ENCODE assay signal across 8 cellular contexts in the genomic region with DNA sequence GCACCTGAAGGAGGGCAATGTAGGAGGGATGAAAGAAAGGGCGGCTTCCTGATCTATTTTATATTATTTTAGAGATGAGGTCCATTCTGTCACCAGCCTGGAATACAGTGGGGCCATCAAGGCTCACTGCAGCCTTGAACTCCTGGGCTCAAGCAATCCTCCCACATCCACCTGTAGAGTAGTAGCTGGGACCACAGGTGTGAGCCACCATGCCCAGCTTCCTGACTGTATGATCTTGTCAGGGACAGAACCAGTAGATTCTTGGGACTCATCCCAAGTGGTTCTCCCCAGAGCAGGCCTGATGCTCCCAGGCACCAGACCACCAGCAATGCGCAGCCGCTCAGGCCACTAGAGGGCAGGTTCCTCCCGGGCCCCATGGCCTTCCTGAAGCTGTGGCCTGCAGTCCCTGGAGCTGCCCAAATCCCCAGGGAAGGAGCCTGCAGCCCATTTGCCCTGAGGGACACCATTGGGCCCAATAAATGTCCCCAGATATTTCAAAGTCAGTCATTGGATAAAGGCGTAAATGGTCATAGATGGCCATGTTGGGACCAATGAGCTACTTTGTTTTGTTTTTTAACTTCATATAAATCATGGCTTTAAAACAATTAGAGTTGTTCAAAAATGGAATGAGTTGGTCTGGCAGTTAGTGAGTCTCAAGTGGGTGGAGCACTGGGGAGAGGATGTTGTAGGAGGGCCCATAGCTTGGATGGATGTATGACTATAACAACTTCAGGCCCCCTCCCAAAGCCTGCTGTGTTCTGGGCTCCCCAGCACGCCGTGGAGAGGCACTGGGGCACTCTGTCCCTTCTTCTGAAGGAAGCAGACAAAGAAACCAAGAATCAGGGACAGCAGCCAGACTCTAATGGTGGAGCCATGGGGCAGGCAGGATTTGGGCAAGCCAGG. TPM values are rescaled to one million over a fixed set of nuclear protein-coding genes. Genes with fewer than 3 reads are reported as not detected.
A peak's percentile ranks its signal among the peaks of the same experiment; 100 is the strongest.
DNase-seq lines count a peak whose midpoint lies in the region; ATAC-seq lines count a peak whose summit lies in the region.

No MANE protein-coding gene starts in this region.

- POLR2A ChIA-PET in activated CD4-positive, alpha-beta T cell treated with anti-CD3 and anti-CD28 coated beads for 36 hours (lab: Charles Lee) = no interaction called here
- POLR2A ChIA-PET in naive thymus-derived CD8-positive, alpha-beta T cell (lab: Charles Lee) = interaction anchor here (0.5 kb wide), 1 partner anchor 113 kb away, joined by 4 read pairs; no protein-coding TSS in a partner anchor

- no peak overlapping the region for H3K4me3 Mint-ChIP-seq in activated CD4-positive, alpha-beta T cell treated with anti-CD3 and anti-CD28 coated beads for 36 hours
- no peak overlapping the region for H3K4me3 Mint-ChIP-seq in naive thymus-derived CD8-positive, alpha-beta T cell

- DNase-seq in NOMO-1 (lab: John Stamatoyannopoulos, UW; ENCODE audit: unreplicated experiment in 2 of 2) (peak; percentile 4 to 19), NOMO-1 treated with DMSO at 0.1 percent for 48 hours (lab: John Stamatoyannopoulos, UW; ENCODE audit: unreplicated experiment) (no peak), NCI-H1105 (lab: John Stamatoyannopoulos, UW) (peak; percentile 33), NCI-H446 treated with DMSO at 0.1 percent for 48 hours (lab: John Stamatoyannopoulos, UW) (no peak)
- peak; percentile 71 for DNase-seq in activated CD4-positive, alpha-beta T cell treated with anti-CD3 and anti-CD28 coated beads for 36 hours
- peak in 7 of 10 donors; percentile 1 to 50 (median 13) for DNase-seq in naive thymus-derived CD8-positive, alpha-beta T cell

- no peaks in the 10 kb centered on the region for H3K4me1 Mint-ChIP-seq in activated CD4-positive, alpha-beta T cell treated with anti-CD3 and anti-CD28 coated beads for 36 hours
- peaks cover 0 to 3% (median 0%) of the 10 kb centered on the region in 4 donors for H3K4me1 Mint-ChIP-seq in naive thymus-derived CD8-positive, alpha-beta T cell

- no peaks in the 10 kb centered on the region for H3K9me3 Mint-ChIP-seq in activated CD4-positive, alpha-beta T cell treated with anti-CD3 and anti-CD28 coated beads for 36 hours (ENCODE audit: low read depth)
- H3K9me3 Mint-ChIP-seq in naive thymus-derived CD8-positive, alpha-beta T cell = no peaks in the 10 kb centered on the region

- H3K36me3 Mint-ChIP-seq in activated CD4-positive, alpha-beta T cell treated with anti-CD3 and anti-CD28 coated beads for 36 hours (ENCODE audit: low read depth) = no peaks in the 10 kb centered on the region
- no peaks in the 10 kb centered on the region for H3K36me3 Mint-ChIP-seq in naive thymus-derived CD8-positive, alpha-beta T cell

- no peak overlapping the region for H3K27ac Mint-ChIP-seq in activated CD4-positive, alpha-beta T cell treated with anti-CD3 and anti-CD28 coated beads for 36 hours
- H3K27ac Mint-ChIP-seq in naive thymus-derived CD8-positive, alpha-beta T cell = peak overlapping the region in 2 of 10 donors; percentile 13 to 22

- ATAC-seq in activated CD4-positive, alpha-beta T cell treated with anti-CD3 and anti-CD28 coated beads for 36 hours = peak; percentile 66
- ATAC-seq in esophagus mucosa (peak; percentile 62), HG03571 (IDR thresholded peaks at IDR 0.05; ENCODE audit: unreplicated experiment) (no peak)
- peak in 1 of 2 donors; percentile 42 for ATAC-seq in naive thymus-derived CD8-positive, alpha-beta T cell

- no peaks in the 10 kb centered on the region for H3K27me3 Mint-ChIP-seq in activated CD4-positive, alpha-beta T cell treated with anti-CD3 and anti-CD28 coated beads for 36 hours
- H3K27me3 Mint-ChIP-seq in naive thymus-derived CD8-positive, alpha-beta T cell = peaks cover 0 to 3% (median 0%) of the 10 kb centered on the region in 5 donors

- CTCF ChIA-PET in activated CD4-positive, alpha-beta T cell treated with anti-CD3 and anti-CD28 coated beads for 36 hours (lab: Charles Lee) = interaction anchor here (0.6 to 2.4 kb wide), 24 partner anchors 8 to 547 kb away, joined by 3 to 11 read pairs (median 3); partner anchors contain the start of gene PLEKHA6

- intact Hi-C loops in activated CD4-positive, alpha-beta T cell treated with anti-CD3 and anti-CD28 coated beads for 36 hours (cut with DNase I, micrococcal nuclease) = loop anchor here (1.0 kb wide), 1 partner anchor 105 kb away; no protein-coding TSS in a partner anchor

RNA-seq across cellular contexts. Expression of gene GOLT1A, which starts 44.7 kb away (rescaled TPM):
- under 1 TPM; 0.21 to 0.69 TPM for total RNA-seq in activated CD4-positive, alpha-beta T cell treated with anti-CD3 and anti-CD28 coated beads for 36 hours
- not detected for total RNA-seq in esophagus mucosa
- total RNA-seq in naive thymus-derived CD8-positive, alpha-beta T cell = not detected
- under 1 TPM; 0.32 to 0.88 (median 0.79) TPM for polyA plus RNA-seq in naive thymus-derived CD8-positive, alpha-beta T cell

Comparison
In these comparisons a context has a peak if more than half of its experiments do, and no peak if none do; other contexts are left out.
1. DNase-seq: peak in NOMO-1 (2 of 2), NCI-H1105 (single experiment), activated CD4-positive, alpha-beta T cell treated with anti-CD3 and anti-CD28 coated beads for 36 hours (single experiment) and naive thymus-derived CD8-positive, alpha-beta T cell (7 of 10); none in NOMO-1 treated with DMSO at 0.1 percent for 48 hours (single experiment) and NCI-H446 treated with DMSO at 0.1 percent for 48 hours (single experiment).